In genomic region chr3:66220602-66221377, GRCh38 we compare ENCODE assay signal across 1 cellular context.
TF ChIP-seq lines count a peak whose summit lies in the region.

Gene SLC25A26 (plus strand): TSS chr3:66221001. CDS start chr3:66221095, 94 bp downstream.

TF ChIP-seq in HepG2, 621 proteins besides CTCF, POLR2A, EP300 and RAD21 (continued from another document and continues in another):
- TF ChIP-seq ARHGAP35 (CRISPR knock-in tag; IDR thresholded peaks at IDR 0.05; ENCODE audit: borderline replicate concordance) (no peak; the same call in 1 of the 2 replicates), ZNF562 (CRISPR knock-in tag; IDR thresholded peaks at IDR 0.05; ENCODE audit: borderline replicate concordance) (no peak), TFDP2 (CRISPR knock-in tag; IDR thresholded peaks at IDR 0.05) (peak; percentile 60), SNRNP70 (IDR thresholded peaks at IDR 0.05; ENCODE audit: low read depth, low read length) (no peak), ZNF800 (CRISPR knock-in tag; IDR thresholded peaks at IDR 0.05) (no peak), BRCA1 (CRISPR knock-in tag; IDR thresholded peaks at IDR 0.05) (no peak), ZZZ3 (CRISPR knock-in tag; IDR thresholded peaks at IDR 0.05; ENCODE audit: borderline replicate concordance) (no peak), MYC (CRISPR knock-in tag; IDR thresholded peaks at IDR 0.05; ENCODE audit: borderline replicate concordance) (peak; percentile 96), TBL1XR1 (IDR thresholded peaks at IDR 0.05; ENCODE audit: borderline replicate concordance, low read length, partially characterized antibody) (no peak), ZBTB46 (CRISPR knock-in tag; IDR thresholded peaks at IDR 0.05; ENCODE audit: borderline replicate concordance) (no peak), SMC3 (IDR thresholded peaks at IDR 0.05; ENCODE audit: low read length) (no peak), TP53 (CRISPR knock-in tag; conservative IDR thresholded peaks at IDR 0.05) (0 out of 2 replicates have a peak, but pooled peaks have one; percentile 37), NFIB (CRISPR knock-in tag; IDR thresholded peaks at IDR 0.05; ENCODE audit: borderline replicate concordance) (no peak), HHEX (CRISPR knock-in tag; IDR thresholded peaks at IDR 0.05) (no peak), ARNT2 (CRISPR knock-in tag; IDR thresholded peaks at IDR 0.05; ENCODE audit: low read depth) (peak; percentile 93), KDM6A (CRISPR knock-in tag; IDR thresholded peaks at IDR 0.05; ENCODE audit: low read depth) (no peak), ZNF589 (CRISPR knock-in tag; conservative IDR thresholded peaks at IDR 0.05) (0 out of 2 replicates have a peak, but pooled peaks have one; percentile 38), ZNF609 (CRISPR knock-in tag; IDR thresholded peaks at IDR 0.05; ENCODE audit: borderline replicate concordance) (no peak), TEAD3 (CRISPR knock-in tag; optimal IDR thresholded peaks at IDR 0.05; ENCODE audit: borderline replicate concordance) (no peak), GABPA (IDR thresholded peaks at IDR 0.05; ENCODE audit: low read depth, low read length) (peak; percentile 70), GABPA (CRISPR knock-in tag; IDR thresholded peaks at IDR 0.05; ENCODE audit: low read depth) (peak; percentile 92), ZBED4 (CRISPR knock-in tag; IDR thresholded peaks at IDR 0.05; ENCODE audit: borderline replicate concordance) (no peak), TCF7L2 (IDR thresholded peaks at IDR 0.05; ENCODE audit: low read depth, low read length) (no peak), KIAA2018 (CRISPR knock-in tag; IDR thresholded peaks at IDR 0.05; ENCODE audit: borderline replicate concordance) (no peak), ZNF709 (CRISPR knock-in tag; IDR thresholded peaks at IDR 0.05) (no peak), POLR2AphosphoS2 (IDR thresholded peaks at IDR 0.05; ENCODE audit: low read depth, low read length) (no peak), ZNF512 (CRISPR knock-in tag; IDR thresholded peaks at IDR 0.05) (no peak), ZSCAN21 (CRISPR knock-in tag; IDR thresholded peaks at IDR 0.05; ENCODE audit: borderline replicate concordance) (no peak), BHLHE40 (IDR thresholded peaks at IDR 0.05; ENCODE audit: low read length) (peak; percentile 100), CHD2 (IDR thresholded peaks at IDR 0.05; ENCODE audit: low read depth, low read length) (peak; percentile 95), ZC3H13 (CRISPR knock-in tag; IDR thresholded peaks at IDR 0.05) (peak; percentile 35; the same call in 1 of the 2 replicates), MEIS1 (CRISPR knock-in tag; IDR thresholded peaks at IDR 0.05; ENCODE audit: borderline replicate concordance) (0 out of 2 replicates have a peak, but pooled peaks have one; percentile 56), PCBP2 (optimal IDR thresholded peaks at IDR 0.05; ENCODE audit: low read depth, low read length, poor library complexity, severe bottlenecking) (no peak)
